Comparison of ENCODE assay signal across 8 cellular contexts in the genomic region with DNA sequence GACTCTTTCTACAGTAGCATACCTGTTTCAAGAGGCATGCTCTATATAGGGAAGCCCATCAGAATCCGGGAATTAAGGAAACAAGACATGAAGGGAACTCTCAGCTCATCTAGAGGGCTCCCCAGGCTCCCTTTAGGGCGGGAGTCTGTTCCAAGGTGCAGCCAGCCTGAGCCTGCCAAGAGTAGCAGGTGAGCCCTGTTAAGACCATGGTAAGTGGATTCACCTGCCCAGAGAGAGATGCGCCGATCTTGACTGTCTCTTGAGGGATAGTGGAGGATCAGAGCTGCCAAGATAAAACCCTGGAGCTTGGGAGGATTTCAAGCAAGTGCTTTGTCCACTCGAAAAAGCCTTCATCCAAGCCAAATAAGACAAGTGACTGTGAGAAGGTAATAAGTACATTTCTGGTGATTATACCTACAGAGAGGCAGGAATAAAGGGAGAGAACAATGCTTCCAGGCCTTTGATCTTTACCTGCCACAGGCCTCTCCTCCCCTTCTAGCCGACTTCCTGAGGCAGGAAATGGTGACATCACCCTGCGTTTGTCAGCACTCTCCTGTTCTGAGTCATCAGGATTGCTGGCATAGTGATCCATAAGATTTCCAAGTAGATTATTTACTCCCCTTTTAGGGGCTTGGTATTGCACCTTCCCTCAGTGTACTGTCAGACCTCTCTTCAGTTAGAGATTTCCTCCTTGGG. TPM values are rescaled to one million over a fixed set of nuclear protein-coding genes. Genes with fewer than 3 reads are reported as not detected.
DNase-seq lines count a peak whose midpoint lies in the region; ATAC-seq and TF ChIP-seq lines count a peak whose summit lies in the region.

No MANE protein-coding gene starts in this region.

- peak; percentile 77 for DNase-seq in DMS79 treated with DMSO at 0.1 percent for 48 hours (lab: John Stamatoyannopoulos, UW)
- DNase-seq in SJSA1 (ENCODE audit: low read depth in 1 of 2, low spot score in 2 of 2): peak; percentile 26 to 48
- DNase-seq in hepatocyte (ENCODE audit: low spot score): peak; percentile 80
- no peak for DNase-seq in activated CD4-positive, CD25-positive, alpha-beta regulatory T cell treated with anti-CD3 and anti-CD28 coated beads, Interleukin-2, amount 50 U/mL, for 72 hours
- no peak for DNase-seq in activated CD8-positive, alpha-beta memory T cell treated with anti-CD3 and anti-CD28 coated beads, Interleukin-2, amount 50 U/mL, for 4 hours
- DNase-seq in natural killer cell: no peak

- peak; percentile 74 for ATAC-seq in HG03432 (IDR thresholded peaks at IDR 0.05; ENCODE audit: unreplicated experiment)
- ATAC-seq in GM18873 (IDR thresholded peaks at IDR 0.05; ENCODE audit: low FRiP score, unreplicated experiment): no peak
- ATAC-seq in natural killer cell: no peak

- intact Hi-C loops in natural killer cell (cut with micrococcal nuclease): no loop called here

- H3K4me1 Mint-ChIP-seq in natural killer cell: peaks cover 0 to 5% of the 10 kb centered on the region in 2 donors

- no peaks in the 10 kb centered on the region for H3K27me3 Mint-ChIP-seq in natural killer cell (ENCODE audit: low read depth in 2 of 2)

- 56% methylated on average over 7 of the region's 7 CpGs for WGBS in hepatocyte (ENCODE audit: low lambda C conversion rate, missing lambda C conversion rate)

- no peaks in the 10 kb centered on the region for H3K36me3 Mint-ChIP-seq in natural killer cell

- no peaks in the 10 kb centered on the region for H3K9me2 ChIP-seq in hepatocyte (replicated peaks; ENCODE audit: insufficient read depth)

- no peaks in the 10 kb centered on the region for H3K27me3 ChIP-seq in SJSA1 (replicated peaks)
- no peaks in the 10 kb centered on the region for H3K27me3 ChIP-seq in hepatocyte

- H3K9me3 Mint-ChIP-seq in natural killer cell: peaks cover 2 to 3% of the 10 kb centered on the region in 2 donors

- no peak for TF ChIP-seq CTCF in hepatocyte (IDR thresholded peaks at IDR 0.05; ENCODE audit: poor library complexity)
- no peak for TF ChIP-seq CTCF in natural killer cell (IDR thresholded peaks at IDR 0.05)

- peaks cover 8% of the 10 kb centered on the region for H3K4me1 ChIP-seq in SJSA1 (replicated peaks)
- H3K4me1 ChIP-seq in hepatocyte (ENCODE audit: insufficient read depth): no peaks in the 10 kb centered on the region

- H3K9me3 ChIP-seq in SJSA1 (replicated peaks) (no peaks in the 10 kb centered on the region), hepatocyte (ENCODE audit: low read depth) (peaks cover 11% of the 10 kb centered on the region)

- no peaks in the 10 kb centered on the region for H3K79me2 ChIP-seq in hepatocyte

- H4K20me1 ChIP-seq in hepatocyte (ENCODE audit: insufficient read depth, poor library complexity, severe bottlenecking): no peaks in the 10 kb centered on the region

- H3K4me3 ChIP-seq in SJSA1 (no peak overlapping the region), hepatocyte (no peak overlapping the region)

- H3K27ac Mint-ChIP-seq in natural killer cell: no peak overlapping the region

- H3K27ac ChIP-seq in SJSA1 (peak overlapping the region; percentile 54), hepatocyte (peak overlapping the region; percentile 97)

- H3K4me2 ChIP-seq in hepatocyte: no peak overlapping the region

- no peak overlapping the region for H3K4me3 Mint-ChIP-seq in natural killer cell

- H3K36me3 ChIP-seq in SJSA1: no peaks in the 10 kb centered on the region
- H3K36me3 ChIP-seq in hepatocyte (replicated peaks; ENCODE audit: insufficient read depth, low read depth): no peaks in the 10 kb centered on the region

- no peak overlapping the region for H2AFZ ChIP-seq in hepatocyte

RNA-seq across cellular contexts. Expression of gene KLF5, which starts 31.5 kb away (rescaled TPM):
- 4.2 and 5.3 TPM in 2 replicates for total RNA-seq in SJSA1 (2014; rRNA removed; shearing (Covaris generic))
- total RNA-seq in hepatocyte: 95.8 and 99.9 TPM in 2 replicates
- polyA plus RNA-seq in hepatocyte: 92.6 and 94.4 TPM in 2 replicates
- 10 to 100 TPM in 1 of 3 donors, 1 to 10 TPM in 2; 1.2 to 48.5 (median 2.0) TPM for total RNA-seq in natural killer cell

Comparison
In these comparisons a context has a peak if more than half of its experiments do, and no peak if none do; other contexts are left out.
1. DNase-seq: peak in DMS79 treated with DMSO at 0.1 percent for 48 hours (single experiment), SJSA1 (2 of 2) and hepatocyte (single experiment); none in activated CD4-positive, CD25-positive, alpha-beta regulatory T cell treated with anti-CD3 and anti-CD28 coated beads, Interleukin-2, amount 50 U/mL, for 72 hours (single experiment), activated CD8-positive, alpha-beta memory T cell treated with anti-CD3 and anti-CD28 coated beads, Interleukin-2, amount 50 U/mL, for 4 hours (single experiment) and natural killer cell (single experiment).